ENCODE assay signal across 20 cellular contexts in the genomic region with DNA sequence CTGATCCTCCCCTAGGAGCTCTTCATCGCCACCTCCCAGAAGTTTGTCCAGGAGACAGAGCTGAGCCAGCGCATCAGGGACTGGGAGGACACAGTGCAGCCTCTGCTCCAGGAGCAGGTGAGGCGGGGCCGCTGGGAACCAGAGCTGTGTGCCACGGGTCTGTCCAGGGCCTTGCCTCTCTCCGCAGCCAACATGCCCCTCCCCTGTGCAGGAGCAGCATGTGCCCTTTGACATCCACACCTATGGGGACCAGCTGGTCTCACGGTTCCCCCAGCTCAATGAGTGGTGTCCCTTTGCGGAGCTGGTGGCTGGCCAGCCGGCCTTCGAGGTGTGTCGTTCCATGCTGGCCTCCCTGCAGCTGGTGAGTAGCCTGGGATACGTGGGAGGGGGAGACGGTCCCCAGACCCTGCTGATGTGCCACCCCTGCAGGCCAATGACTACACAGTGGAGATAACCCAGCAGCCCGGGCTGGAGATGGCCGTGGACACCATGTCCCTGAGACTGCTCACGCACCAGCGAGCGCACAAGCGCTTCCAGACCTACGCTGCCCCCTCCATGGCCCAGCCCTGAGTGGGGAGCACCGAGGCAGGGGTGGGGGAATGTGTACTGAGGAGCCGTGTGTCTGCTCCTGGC. TPM values are rescaled to one million over a fixed set of nuclear protein-coding genes. Genes with fewer than 3 reads are reported as not detected.
DNase-seq lines count a peak whose midpoint lies in the region; ATAC-seq and TF ChIP-seq lines count a peak whose summit lies in the region.
"Had no signal": no experiment of that assay in that cellular context is flagged by ENCODE, and none has a peak within 500 bp of the region (broad histone marks: within the 10 kb centered on the region; RNA-seq: fewer than 3 reads in every experiment).

No MANE protein-coding gene starts in this region.

- H3K27ac Mint-ChIP-seq in activated naive CD8-positive, alpha-beta T cell treated with anti-CD3 and anti-CD28 coated beads for 36 hours = no peak overlapping the region
- no peak overlapping the region for H3K27ac Mint-ChIP-seq in neural crest cell (ENCODE audit: unreplicated experiment)
- H3K27ac Mint-ChIP-seq: WTC11 had no signal

- no peak for DNase-seq in activated T-cell treated with anti-CD3 and anti-CD28 coated beads, Interleukin-2, amount 50 U/mL, for 4 hours
- DNase-seq in activated T-cell treated with anti-CD3 and anti-CD28 coated beads, Interleukin-2, amount 50 U/mL, for 1 hour = no peak
- DNase-seq in activated naive CD8-positive, alpha-beta T cell treated with anti-CD3 and anti-CD28 coated beads for 36 hours = no peak
- DNase-seq in neural crest cell (ENCODE audit: low read depth, low spot score) = no peak
- DNase-seq in stimulated activated CD4-positive, alpha-beta T cell treated with anti-CD3 and anti-CD28 coated beads, Interleukin-4, amount 100 ng/mL, for 24 hours = no peak
- DNase-seq in AG08395 (ENCODE audit: low spot score) = no peak
- DNase-seq: ACHN; gastrocnemius medialis; mesenchymal stem cell; NCI-H2081 treated with DMSO at 0.1 percent for 48 hours; NCI-H774; stimulated activated CD8-positive, alpha-beta memory T cell treated with anti-CD3 and anti-CD28 coated beads, Interleukin-4, amount 100 ng/mL, for 48 hours; T-cell; tibial artery had no signal

- no peak for ATAC-seq in activated T-cell treated with anti-CD3 and anti-CD28 coated beads, Interleukin-2, amount 50 U/mL, for 4 hours
- no peak for ATAC-seq in GM21619 (IDR thresholded peaks at IDR 0.05; ENCODE audit: unreplicated experiment)
- ATAC-seq: gastrocnemius medialis, sciatic nerve, T-cell, WTC11 had no signal

- no peaks in the 10 kb centered on the region for H3K27me3 Mint-ChIP-seq in activated T-cell treated with anti-CD3 and anti-CD28 coated beads, Interleukin-2, amount 50 U/mL, for 4 hours (ENCODE audit: low read depth)
- peaks cover 8% of the 10 kb centered on the region for H3K27me3 Mint-ChIP-seq in activated naive CD8-positive, alpha-beta T cell treated with anti-CD3 and anti-CD28 coated beads for 36 hours
- H3K27me3 Mint-ChIP-seq in neural crest cell (ENCODE audit: low read depth) = peaks cover 19% of the 10 kb centered on the region
- H3K27me3 Mint-ChIP-seq: T-cell had no signal

- TF ChIP-seq CTCF in neural crest cell (conservative IDR thresholded peaks at IDR 0.05) = no peak

- TF ChIP-seq POLR2A in GM19193 (IDR thresholded peaks at IDR 0.05; ENCODE audit: extremely low read depth, insufficient read depth, insufficient read length) = peak; percentile 45

- no peaks in the 10 kb centered on the region for H3K9me3 Mint-ChIP-seq in activated T-cell treated with anti-CD3 and anti-CD28 coated beads, Interleukin-2, amount 50 U/mL, for 4 hours
- no peaks in the 10 kb centered on the region for H3K9me3 Mint-ChIP-seq in activated naive CD8-positive, alpha-beta T cell treated with anti-CD3 and anti-CD28 coated beads for 36 hours
- no peaks in the 10 kb centered on the region for H3K9me3 Mint-ChIP-seq in neural crest cell
- H3K9me3 Mint-ChIP-seq: T-cell, WTC11 had no signal

- H3K4me3 Mint-ChIP-seq in activated T-cell treated with anti-CD3 and anti-CD28 coated beads, Interleukin-2, amount 50 U/mL, for 4 hours = peak overlapping the region; percentile 52
- H3K4me3 Mint-ChIP-seq in activated naive CD8-positive, alpha-beta T cell treated with anti-CD3 and anti-CD28 coated beads for 36 hours = peak overlapping the region; percentile 97
- peak overlapping the region; percentile 72 for H3K4me3 Mint-ChIP-seq in neural crest cell
- H3K4me3 Mint-ChIP-seq: WTC11 had no signal

- H3K36me3 Mint-ChIP-seq in activated T-cell treated with anti-CD3 and anti-CD28 coated beads, Interleukin-2, amount 50 U/mL, for 4 hours (ENCODE audit: insufficient read depth) = peaks cover 12% of the 10 kb centered on the region
- peaks cover 36% of the 10 kb centered on the region for H3K36me3 Mint-ChIP-seq in activated naive CD8-positive, alpha-beta T cell treated with anti-CD3 and anti-CD28 coated beads for 36 hours
- peaks cover 4% of the 10 kb centered on the region for H3K36me3 Mint-ChIP-seq in neural crest cell (ENCODE audit: low read depth)

- H3K4me1 Mint-ChIP-seq in activated T-cell treated with anti-CD3 and anti-CD28 coated beads, Interleukin-2, amount 50 U/mL, for 4 hours (ENCODE audit: low read depth) = peaks cover 19% of the 10 kb centered on the region
- H3K4me1 Mint-ChIP-seq in activated naive CD8-positive, alpha-beta T cell treated with anti-CD3 and anti-CD28 coated beads for 36 hours = peaks cover 21% of the 10 kb centered on the region
- H3K4me1 Mint-ChIP-seq in neural crest cell = peaks cover 17% of the 10 kb centered on the region

RNA-seq across cellular contexts. Expression of a gene that starts 2.5 kb away (rescaled TPM):
- total RNA-seq in activated T-cell treated with anti-CD3 and anti-CD28 coated beads, Interleukin-2, amount 50 U/mL, for 4 hours = 10 to 100 TPM; 12.7 to 14.4 (median 14.2) TPM
- total RNA-seq in activated naive CD8-positive, alpha-beta T cell treated with anti-CD3 and anti-CD28 coated beads for 36 hours = 1 to 10 TPM; 5.0 to 6.0 TPM
- total RNA-seq in neural crest cell = 2.3 and 4.2 TPM in 2 replicates
- total RNA-seq: WTC11 had no signal

RNA-seq across cellular contexts. Expression of a gene that starts 6.9 kb away (rescaled TPM):
- total RNA-seq in activated T-cell treated with anti-CD3 and anti-CD28 coated beads, Interleukin-2, amount 50 U/mL, for 4 hours = 100 to 1,000 TPM in 1 of 3 donors, 10 to 100 TPM in 2; 64.4 to 103 (median 66.1) TPM
- total RNA-seq in activated naive CD8-positive, alpha-beta T cell treated with anti-CD3 and anti-CD28 coated beads for 36 hours = 10 to 100 TPM; 75.7 to 76.8 TPM
- 0.86 and 1.2 TPM in 2 replicates for total RNA-seq in neural crest cell

RNA-seq across cellular contexts. Expression of a gene that starts 14.9 kb away (rescaled TPM):
- total RNA-seq in activated T-cell treated with anti-CD3 and anti-CD28 coated beads, Interleukin-2, amount 50 U/mL, for 4 hours = 100 to 1,000 TPM; 152 to 175 (median 156) TPM
- total RNA-seq in activated naive CD8-positive, alpha-beta T cell treated with anti-CD3 and anti-CD28 coated beads for 36 hours = 100 to 1,000 TPM; 143 to 152 TPM
- 114 and 116 TPM in 2 replicates for total RNA-seq in neural crest cell

RNA-seq across cellular contexts. Expression of a gene that starts 15.4 kb away (rescaled TPM):
- 10 to 100 TPM; 68.7 to 79.9 (median 72.2) TPM for total RNA-seq in activated T-cell treated with anti-CD3 and anti-CD28 coated beads, Interleukin-2, amount 50 U/mL, for 4 hours
- 10 to 100 TPM; 59.3 to 62.6 TPM for total RNA-seq in activated naive CD8-positive, alpha-beta T cell treated with anti-CD3 and anti-CD28 coated beads for 36 hours
- total RNA-seq in neural crest cell = 76.6 and 82.9 TPM in 2 replicates

RNA-seq across cellular contexts. Expression of a gene that starts 22.8 kb away (rescaled TPM):
- 1 to 10 TPM; 5.4 to 7.4 (median 6.4) TPM for total RNA-seq in activated T-cell treated with anti-CD3 and anti-CD28 coated beads, Interleukin-2, amount 50 U/mL, for 4 hours
- 10 to 100 TPM; 15.1 to 15.9 TPM for total RNA-seq in activated naive CD8-positive, alpha-beta T cell treated with anti-CD3 and anti-CD28 coated beads for 36 hours
- 0.05 and 0.07 TPM in 2 replicates for total RNA-seq in neural crest cell
- total RNA-seq: endothelial cell of umbilical vein, G401, gastrocnemius medialis, WTC11 had no signal

Comparison
In these comparisons a context has a peak if more than half of its experiments do, and no peak if none do; other contexts are left out.
1. RNA of a gene that starts 6.9 kb away (total RNA-seq): 75.7 to 76.8 TPM in activated naive CD8-positive, alpha-beta T cell treated with anti-CD3 and anti-CD28 coated beads for 36 hours and 64.4 to 103 TPM in activated T-cell treated with anti-CD3 and anti-CD28 coated beads, Interleukin-2, amount 50 U/mL, for 4 hours; 0.86 to 1.2 TPM in neural crest cell; every median in the first group is over 10 times any median in the second.
2. Peak in every context shown above with its lines, with median percentiles within 50 percentile points of each other: H3K4me3 Mint-ChIP-seq.